In the genomic region with DNA sequence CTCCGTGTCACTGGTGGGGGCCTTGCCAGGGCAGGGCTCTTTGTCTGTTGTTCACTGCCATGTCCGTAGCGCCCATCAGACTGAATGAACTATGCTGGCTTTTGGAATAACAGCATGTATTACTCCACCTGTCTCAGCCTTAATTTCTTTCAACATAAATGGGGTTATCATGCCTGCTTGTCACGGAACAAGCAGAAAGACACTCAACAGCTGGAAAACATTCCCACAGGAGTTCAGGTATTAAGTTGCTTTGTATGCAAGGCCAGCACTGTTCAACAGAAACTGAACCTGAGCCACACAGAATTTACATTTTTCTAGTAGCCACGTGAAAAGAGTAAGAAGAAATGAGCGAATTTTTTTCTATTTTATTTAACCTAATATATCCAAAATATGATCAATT, we compare ENCODE assay signal across 32 cellular contexts. TPM values are rescaled to one million over a fixed set of nuclear protein-coding genes. Genes with fewer than 3 reads are reported as not detected.
"Had no signal": no experiment of that assay in that cellular context is flagged by ENCODE, and none has a peak within 500 bp of the region (broad histone marks: within the 10 kb centered on the region; RNA-seq: fewer than 3 reads in every experiment).

No MANE protein-coding gene starts in this region.

- H3K4me2 ChIP-seq: smooth muscle cell had no signal

- H3K36me3 ChIP-seq: esophagus muscularis mucosa, pancreas, right atrium auricular region, WERI-Rb-1 had no signal

- H3K27me3 Mint-ChIP-seq: activated CD4-positive, alpha-beta T cell treated with anti-CD3 and anti-CD28 coated beads, Interleukin-2, amount 10 ng/mL, durations not matched to agents 24 days and 14 days; activated CD8-positive, alpha-beta T cell treated with anti-CD3 and anti-CD28 coated beads for 36 hours; stimulated activated naive CD8-positive, alpha-beta T cell treated with anti-CD3 and anti-CD28 coated beads, Interleukin-15, amount 100 ng/mL, for 72 hours had no signal

- H3K9me3 ChIP-seq: pancreas had no signal

- DNase-seq: activated CD4-positive, alpha-beta T cell treated with anti-CD3 and anti-CD28 coated beads, Interleukin-2, amount 10 ng/mL, durations not matched to agents 24 days and 14 days; activated CD4-positive, CD25-positive, alpha-beta regulatory T cell treated with anti-CD3 and anti-CD28 coated beads, Interleukin-2, amount 50 U/mL, for 72 hours; activated CD8-positive, alpha-beta T cell treated with anti-CD3 and anti-CD28 coated beads for 36 hours; activated gamma-delta T cell treated with Interleukin-2 at 50 U/mL for 16 hours; activated naive CD4-positive, alpha-beta T cell treated with anti-CD3 and anti-CD28 coated beads, Interleukin-2, amount 50 U/mL, for 16 hours; activated T-cell treated with anti-CD3 and anti-CD28 coated beads, Interleukin-2, amount 50 U/mL, for 4 hours; amniotic stem cell; central memory CD4-positive, alpha-beta T cell; foreskin melanocyte; islet precursor cell; left ventricle myocardium inferior; naive thymus-derived CD4-positive, alpha-beta T cell; nucleus accumbens; pancreas; stimulated activated CD4-positive, alpha-beta T cell treated with anti-CD3 and anti-CD28 coated beads, Interleukin-1b, Interleukin-23, amount 100 ng/mL, for 48 hours; stimulated activated CD4-positive, alpha-beta T cell treated with anti-CD3 and anti-CD28 coated beads, Interleukin-4, amount 100 ng/mL, for 4 hours; stimulated activated CD8-positive, alpha-beta memory T cell treated with anti-CD3 and anti-CD28 coated beads, Interleukin-4, amount 100 ng/mL, for 48 hours; stimulated activated naive CD8-positive, alpha-beta T cell treated with anti-CD3 and anti-CD28 coated beads, Interleukin-15, amount 100 ng/mL, for 72 hours; substantia nigra; T-helper 17 cell; T1000; tibial artery; WERI-Rb-1 had no signal

- H3K4me3 Mint-ChIP-seq: activated CD4-positive, alpha-beta T cell treated with anti-CD3 and anti-CD28 coated beads, Interleukin-2, amount 10 ng/mL, durations not matched to agents 24 days and 14 days; activated CD8-positive, alpha-beta T cell treated with anti-CD3 and anti-CD28 coated beads for 36 hours; activated T-cell treated with anti-CD3 and anti-CD28 coated beads, Interleukin-2, amount 50 U/mL, for 4 hours; activated T-helper 17 cell treated with anti-CD3 and anti-CD28 coated beads, Interleukin-2, amount 50 U/mL, for 72 hours; naive thymus-derived CD4-positive, alpha-beta T cell; neural crest cell; stimulated activated memory B cell treated with anti-CD40 and anti-IgM and Interleukin-4, amounts not matched to agents 10 μg/mL and 1 μg/mL and 100 μg/mL, for 72 hours; stimulated activated naive CD8-positive, alpha-beta T cell treated with anti-CD3 and anti-CD28 coated beads, Interleukin-15, amount 100 ng/mL, for 72 hours; T-helper 17 cell had no signal

- H3K27me3 ChIP-seq: esophagus muscularis mucosa, pancreas, right atrium auricular region had no signal

- H3K4me3 ChIP-seq: esophagus muscularis mucosa, left ventricle myocardium inferior, lung, pancreas, right atrium auricular region, smooth muscle cell, tibial artery had no signal

- H3K4me1 ChIP-seq: right atrium auricular region had no signal

- H3K4me1 Mint-ChIP-seq: activated CD4-positive, alpha-beta T cell treated with anti-CD3 and anti-CD28 coated beads, Interleukin-2, amount 10 ng/mL, durations not matched to agents 24 days and 14 days; activated T-helper 17 cell treated with anti-CD3 and anti-CD28 coated beads, Interleukin-2, amount 50 U/mL, for 72 hours; neural crest cell; stimulated activated memory B cell treated with anti-CD40 and anti-IgM and Interleukin-4, amounts not matched to agents 10 μg/mL and 1 μg/mL and 100 μg/mL, for 72 hours; stimulated activated naive CD8-positive, alpha-beta T cell treated with anti-CD3 and anti-CD28 coated beads, Interleukin-15, amount 100 ng/mL, for 72 hours had no signal

- H3K27ac Mint-ChIP-seq: activated CD4-positive, alpha-beta T cell treated with anti-CD3 and anti-CD28 coated beads, Interleukin-2, amount 10 ng/mL, durations not matched to agents 24 days and 14 days; activated CD8-positive, alpha-beta T cell treated with anti-CD3 and anti-CD28 coated beads for 36 hours; activated T-helper 17 cell treated with anti-CD3 and anti-CD28 coated beads, Interleukin-2, amount 50 U/mL, for 72 hours; naive thymus-derived CD4-positive, alpha-beta T cell; stimulated activated memory B cell treated with anti-CD40 and anti-IgM and Interleukin-4, amounts not matched to agents 10 μg/mL and 1 μg/mL and 100 μg/mL, for 72 hours; stimulated activated naive CD8-positive, alpha-beta T cell treated with anti-CD3 and anti-CD28 coated beads, Interleukin-15, amount 100 ng/mL, for 72 hours; T-helper 17 cell had no signal

- H3K27ac ChIP-seq: left ventricle myocardium inferior, right atrium auricular region, tibial artery, WERI-Rb-1 had no signal

- ATAC-seq: activated CD8-positive, alpha-beta T cell treated with anti-CD3 and anti-CD28 coated beads for 36 hours; activated T-cell treated with anti-CD3 and anti-CD28 coated beads, Interleukin-2, amount 50 U/mL, for 4 hours; activated T-helper 17 cell treated with anti-CD3 and anti-CD28 coated beads, Interleukin-2, amount 50 U/mL, for 72 hours; naive thymus-derived CD4-positive, alpha-beta T cell; stimulated activated memory B cell treated with anti-CD40 and anti-IgM and Interleukin-4, amounts not matched to agents 10 μg/mL and 1 μg/mL and 100 μg/mL, for 72 hours; stimulated activated naive CD8-positive, alpha-beta T cell treated with anti-CD3 and anti-CD28 coated beads, Interleukin-15, amount 100 ng/mL, for 72 hours; T-helper 17 cell had no signal

RNA-seq across cellular contexts. Expression of a gene that starts 13.1 kb away (rescaled TPM):
- total RNA-seq: activated CD4-positive, alpha-beta T cell treated with anti-CD3 and anti-CD28 coated beads, Interleukin-2, amount 10 ng/mL, durations not matched to agents 24 days and 14 days; activated T-helper 17 cell treated with anti-CD3 and anti-CD28 coated beads, Interleukin-2, amount 50 U/mL, for 72 hours; naive thymus-derived CD4-positive, alpha-beta T cell; T-helper 17 cell had no signal

RNA-seq across cellular contexts. Expression of a gene that starts 34.3 kb away (rescaled TPM):
- total RNA-seq: activated CD4-positive, alpha-beta T cell treated with anti-CD3 and anti-CD28 coated beads, Interleukin-2, amount 10 ng/mL, durations not matched to agents 24 days and 14 days; activated T-cell treated with anti-CD3 and anti-CD28 coated beads, Interleukin-2, amount 50 U/mL, for 4 hours; endothelial cell of umbilical vein; pulmonary artery endothelial cell; smooth muscle cell had no signal
- polyA plus RNA-seq: endothelial cell of umbilical vein; naive thymus-derived CD4-positive, alpha-beta T cell; smooth muscle cell had no signal
